In the genomic region with DNA sequence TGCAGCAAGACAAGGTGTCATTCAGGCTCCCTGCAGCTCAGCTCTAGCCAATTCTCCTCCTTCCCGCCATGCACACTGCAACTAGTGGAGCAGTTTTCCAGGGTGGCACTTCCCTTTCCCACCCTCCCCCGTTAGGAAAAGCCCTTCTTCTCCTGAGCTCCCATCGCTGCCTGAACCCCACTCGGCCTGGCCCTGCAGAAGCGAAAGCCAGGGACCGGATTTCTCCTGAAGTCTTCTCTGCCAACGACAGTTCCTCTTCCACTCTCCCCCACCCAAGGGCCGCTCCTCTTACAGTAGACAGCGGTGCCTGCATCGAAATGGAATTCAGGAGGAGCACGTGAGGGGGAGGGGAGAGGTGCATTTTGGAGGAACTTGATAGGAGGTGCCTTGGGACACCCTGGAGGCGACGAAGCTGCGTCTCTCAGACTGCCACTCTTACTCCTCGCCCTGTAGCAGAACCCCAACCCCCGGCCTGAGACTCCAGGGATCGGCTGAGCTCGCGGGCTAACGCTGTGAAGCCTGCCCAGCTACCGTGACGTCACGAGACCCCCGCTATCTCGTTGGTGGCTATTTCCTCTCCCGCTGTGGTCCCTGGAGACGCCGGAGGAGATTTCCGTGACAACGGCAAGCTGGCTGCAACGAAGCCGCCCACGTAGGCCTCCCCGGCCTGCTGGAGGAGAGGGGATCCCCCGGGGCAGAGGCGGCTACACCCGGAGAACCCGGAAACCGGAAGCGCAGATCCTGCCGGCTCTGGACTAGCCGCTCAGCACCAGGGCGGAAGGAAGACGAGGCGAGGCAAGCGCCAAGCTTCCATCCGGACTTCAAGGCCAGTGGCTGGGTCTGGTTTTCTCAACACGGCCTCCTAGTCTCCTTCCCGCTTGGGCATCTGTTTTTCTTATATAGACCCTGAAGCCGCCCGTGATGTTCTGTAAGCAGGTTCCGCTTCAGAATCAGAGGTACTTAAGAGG, we compare ENCODE assay signal across 8 cellular contexts.
DNase-seq lines count a peak whose midpoint lies in the region; ATAC-seq lines count a peak whose summit lies in the region.

No MANE protein-coding gene starts in this region.

- H3K27me3 Mint-ChIP-seq in effector memory CD8-positive, alpha-beta T cell = no peaks in the 10 kb centered on the region

- H3K27ac Mint-ChIP-seq in effector memory CD8-positive, alpha-beta T cell = peak overlapping the region; percentile 98 to 100

- H3K4me3 ChIP-seq in mesenchymal stem cell (ENCODE audit: insufficient read depth in 1 of 2, low read depth in 1 of 2, low read length in 2 of 2) = peak overlapping the region; percentile 42 to 83

- H3K14ac ChIP-seq in mesenchymal stem cell (ENCODE audit: low read length in 2 of 2) = peak overlapping the region in 1 of 2 experiments; percentile 53

- H3K9me3 ChIP-seq in mesenchymal stem cell (ENCODE audit: control insufficient read depth, low read length) = no peaks in the 10 kb centered on the region

- peak overlapping the region in 1 of 2 experiments; percentile 57 for H3K4ac ChIP-seq in mesenchymal stem cell (ENCODE audit: low read depth in 1 of 2, low read length in 2 of 2)

- no peaks in the 10 kb centered on the region for H3K27me3 ChIP-seq in mesenchymal stem cell (ENCODE audit: control insufficient read depth in 1 of 2, insufficient read depth in 1 of 2, low read length in 2 of 2)

- peak overlapping the region; percentile 97 for H3K9ac ChIP-seq in mesenchymal stem cell (ENCODE audit: low read length)

- DNase-seq in COLO829 (ENCODE audit: low spot score) (peak; percentile 94), HT-29 (ENCODE audit: low spot score) (peak; percentile 95), mesenchymal stem cell (peak; percentile 98)
- peak; percentile 95 for DNase-seq in NK-92 treated with Interleukin-12 subunit alpha and Interleukin-12 subunit beta, amount 100 ng/mL, for 24 hours (lab: John Stamatoyannopoulos, UW)
- DNase-seq in activated CD8-positive, alpha-beta memory T cell treated with anti-CD3 and anti-CD28 coated beads for 48 hours (ENCODE audit: low read depth in 2 of 3, low spot score in 2 of 3) = peak; percentile 95 to 97 (median 95)
- DNase-seq in effector memory CD8-positive, alpha-beta T cell = peak; percentile 90 to 95 (median 95)
- DNase-seq in stimulated activated CD8-positive, alpha-beta memory T cell treated with anti-CD3 and anti-CD28 coated beads, Interleukin-12 subunit alpha, Interleukin-12 subunit beta, amount 100 ng/mL, for 24 hours (ENCODE audit: extremely low read depth) = peak; percentile 97

- H3K36me3 Mint-ChIP-seq in effector memory CD8-positive, alpha-beta T cell (ENCODE audit: insufficient read depth) = peaks cover 11% of the 10 kb centered on the region

- peak overlapping the region; percentile 83 for H2BK5ac ChIP-seq in mesenchymal stem cell (ENCODE audit: low read depth, low read length, poor library complexity, severe bottlenecking)

- H2BK12ac ChIP-seq in mesenchymal stem cell (ENCODE audit: low read length in 2 of 2) = peak overlapping the region in 1 of 2 experiments; percentile 11

- H3K4me2 ChIP-seq in mesenchymal stem cell (ENCODE audit: low read length, poor library complexity, severe bottlenecking) = peak overlapping the region; percentile 87

- peak overlapping the region; percentile 98 for H3K27ac ChIP-seq in mesenchymal stem cell (ENCODE audit: low read length, poor library complexity, severe bottlenecking)

- peaks cover 12% of the 10 kb centered on the region for H3K79me1 ChIP-seq in mesenchymal stem cell (replicated peaks; ENCODE audit: low read length, poor library complexity, severe bottlenecking)

- peaks cover 24 to 28% of the 10 kb centered on the region in 2 donors for H3K4me1 Mint-ChIP-seq in effector memory CD8-positive, alpha-beta T cell (ENCODE audit: low read depth in 2 of 2)

- H3K36me3 ChIP-seq in mesenchymal stem cell (ENCODE audit: control insufficient read depth in 1 of 2, insufficient read depth in 2 of 2, low read depth in 1 of 2, low read length in 2 of 2) = peaks cover 0 to 8% of the 10 kb centered on the region in 2 experiments

- ATAC-seq in GM21360 (IDR thresholded peaks at IDR 0.05; ENCODE audit: unreplicated experiment) = peak; percentile 91
- ATAC-seq in effector memory CD8-positive, alpha-beta T cell (replicated peaks) = peak; percentile 93

- peak overlapping the region; percentile 84 for H3K18ac ChIP-seq in mesenchymal stem cell (ENCODE audit: low read depth in 1 of 2, low read length in 2 of 2)

- peak overlapping the region; percentile 30 for H4K91ac ChIP-seq in mesenchymal stem cell (ENCODE audit: low read length)

- H2BK120ac ChIP-seq in mesenchymal stem cell (ENCODE audit: low read depth, low read length) = peak overlapping the region; percentile 50

- no peaks in the 10 kb centered on the region for H3K9me3 Mint-ChIP-seq in effector memory CD8-positive, alpha-beta T cell

- peak overlapping the region in 1 of 2 experiments; percentile 15 for H3K23ac ChIP-seq in mesenchymal stem cell (ENCODE audit: low read length in 2 of 2)

- H2AFZ ChIP-seq in mesenchymal stem cell (ENCODE audit: low read depth, low read length) = peak overlapping the region; percentile 7

- no peak overlapping the region for H2BK15ac ChIP-seq in mesenchymal stem cell (ENCODE audit: low read depth, poor library complexity, severe bottlenecking)

- H2AK5ac ChIP-seq in mesenchymal stem cell (ENCODE audit: low read length, severe bottlenecking) = no peak overlapping the region

- WGBS in mesenchymal stem cell = 4% methylated on average over 43 of the region's 52 CpGs

- peak overlapping the region; percentile 92 to 97 for H3K4me3 Mint-ChIP-seq in effector memory CD8-positive, alpha-beta T cell

- H3K4me1 ChIP-seq in mesenchymal stem cell (ENCODE audit: control insufficient read depth, insufficient read depth, low read depth, low read length) = peaks cover 11% of the 10 kb centered on the region

- peak overlapping the region; percentile 86 for H4K8ac ChIP-seq in mesenchymal stem cell (ENCODE audit: low read length)

Comparison
In these comparisons a context has a peak if more than half of its experiments do, and no peak if none do; other contexts are left out.
1. Peak in every context shown above with its lines: DNase-seq, ATAC-seq, H3K4me3 ChIP-seq and H3K27ac ChIP-seq.